Comparison of ENCODE assay signal across 8 cellular contexts in the genomic region with DNA sequence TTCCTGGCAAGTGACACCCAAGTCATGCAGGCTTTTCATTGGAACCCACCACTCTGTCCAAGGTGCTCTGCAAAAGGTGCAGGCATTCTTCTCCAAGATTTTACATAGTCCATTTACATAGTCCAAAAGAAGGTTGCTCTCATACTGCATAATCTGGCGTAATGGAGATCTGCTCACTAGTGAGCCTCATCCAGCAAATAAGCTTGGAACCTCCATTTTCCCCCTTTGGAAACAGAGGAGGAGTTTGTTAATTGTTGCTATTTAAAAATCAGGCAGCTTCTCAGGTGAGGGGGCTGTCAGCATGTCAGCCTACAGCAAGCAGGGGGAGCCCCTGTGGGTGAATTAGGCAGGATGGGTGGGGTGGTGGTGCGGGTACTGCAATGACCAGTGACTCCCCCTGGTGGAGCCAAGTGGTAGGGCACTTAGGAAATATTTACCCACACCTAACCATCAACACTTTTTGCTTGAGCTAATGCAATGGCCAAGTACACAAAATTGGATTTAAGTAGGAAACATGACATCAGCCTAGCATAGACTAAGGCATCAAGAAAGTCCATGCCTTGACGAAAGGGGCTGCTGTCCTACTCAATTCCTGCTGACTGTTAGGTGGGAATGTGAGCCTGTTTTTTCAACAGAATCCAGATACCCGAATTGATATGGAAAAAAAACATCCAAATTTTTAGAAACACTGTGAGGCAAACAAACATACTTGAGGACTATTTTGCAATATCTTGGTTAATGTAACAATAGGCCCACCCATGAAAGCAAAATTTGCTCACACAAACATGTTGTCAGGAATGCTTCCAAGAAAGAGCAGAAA.
DNase-seq lines count a peak whose midpoint lies in the region; ATAC-seq, FAIRE-seq and TF ChIP-seq lines count a peak whose summit lies in the region.

No MANE protein-coding gene starts in this region.

- no peak overlapping the region for H2BK5ac ChIP-seq in IMR-90 (ENCODE audit: low read depth, low read length, poor library complexity, severe bottlenecking)

- peaks cover 19 to 66% of the 10 kb centered on the region in 2 experiments for H3K79me1 ChIP-seq in IMR-90 (ENCODE audit: low read depth in 1 of 2, low read length in 2 of 2)

- no peak overlapping the region for H3K56ac ChIP-seq in IMR-90 (ENCODE audit: extremely low read depth, insufficient read depth, low read length)

- no peak overlapping the region for H2BK15ac ChIP-seq in IMR-90 (ENCODE audit: low read depth, low read length)

- no peak overlapping the region for H3K4me3 ChIP-seq in IMR-90 (ENCODE audit: insufficient read depth, low read depth, low read length)
- no peak overlapping the region for H3K4me3 ChIP-seq in SJSA1

- H3K23ac ChIP-seq in IMR-90 (ENCODE audit: low read depth, low read length): no peak overlapping the region

- no peaks in the 10 kb centered on the region for H3K36me3 ChIP-seq in IMR-90 (ENCODE audit: control insufficient read depth, insufficient read depth, low read length)
- H3K36me3 ChIP-seq in SJSA1: no peaks in the 10 kb centered on the region

- H2BK120ac ChIP-seq in IMR-90 (ENCODE audit: low read depth, low read length): no peak overlapping the region

- intact Hi-C loops in IMR-90 (cut with micrococcal nuclease) (loop anchor here (1.0 to 2.0 kb wide), 3 partner anchors 38 to 140 kb away; no protein-coding TSS in a partner anchor), posterior cingulate gyrus (cut with DNase I) (no loop called here)

- no peak overlapping the region for H2AK9ac ChIP-seq in IMR-90 (replicated peaks; ENCODE audit: low read depth, low read length, poor library complexity)

- no peak overlapping the region for H4K8ac ChIP-seq in IMR-90 (ENCODE audit: low read depth in 2 of 2, low read length in 2 of 2)

- H2AFZ ChIP-seq in IMR-90 (replicated peaks; ENCODE audit: low read length, poor library complexity): no peak overlapping the region

- POLR2A ChIA-PET in IMR-90 (lab: Charles Lee; ENCODE audit: unreplicated experiment): no interaction called here

- H3K4ac ChIP-seq in IMR-90 (ENCODE audit: low read depth, low read length): no peak overlapping the region

- H2BK20ac ChIP-seq in IMR-90 (ENCODE audit: low read depth, low read length): no peak overlapping the region

- ATAC-seq in IMR-90 (ENCODE audit: low read depth): peak; percentile 97

- peak; percentile 78 for FAIRE-seq in GM18507 (lab: Jason Lieb, UNC)
- FAIRE-seq in urothelium cell line (lab: Jason Lieb, UNC): no peak

- H3K27me3 ChIP-seq in IMR-90 (ENCODE audit: control insufficient read depth, insufficient read depth, low read length) (no peaks in the 10 kb centered on the region), SJSA1 (replicated peaks) (no peaks in the 10 kb centered on the region)

- no peak overlapping the region for H3K4me2 ChIP-seq in IMR-90 (ENCODE audit: low read depth, low read length)

- TF ChIP-seq POLR2A in IMR-90 (IDR thresholded peaks at IDR 0.05; ENCODE audit: low read depth, low read length): no peak

- peak; percentile 88 for TF ChIP-seq CTCF in IMR-90 (conservative IDR thresholded peaks at IDR 0.05; ENCODE audit: low read depth, low read length)

- no peak overlapping the region for H4K5ac ChIP-seq in IMR-90 (ENCODE audit: low read depth, low read length)

- DNase-seq in 8988T (peak; percentile 84), GM18507 (ENCODE audit: extremely low spot score, insufficient read length, low read depth) (peak; percentile 68), IMR-90 (peak; percentile 55), SJSA1 (ENCODE audit: low read depth in 1 of 2, low spot score in 2 of 2) (peak; percentile 48 to 74), glomerular visceral epithelial cell (ENCODE audit: extremely low spot score) (peak; percentile 50), posterior cingulate gyrus (peak in 7 of 10 donors; percentile 42 to 88 (median 57)), urothelium cell line (ENCODE audit: low spot score) (peak; percentile 82)
- peak; percentile 4 to 60 (median 30) for DNase-seq in activated naive CD4-positive, alpha-beta T cell (lab: John Stamatoyannopoulos, UW)

- peaks cover 2% of the 10 kb centered on the region; the same call in 1 of the 2 replicates for H3K9me1 ChIP-seq in IMR-90 (ENCODE audit: insufficient read depth, low read length)

- dilution Hi-C loops in IMR-90 (cut with HindIII; ENCODE audit: low sequenced_read_pairs, unreplicated experiment): no loop called here

- H3K4me1 ChIP-seq in IMR-90 (ENCODE audit: control insufficient read depth, insufficient read depth, low read length) (no peaks in the 10 kb centered on the region), SJSA1 (replicated peaks) (no peaks in the 10 kb centered on the region)

- H3K9ac ChIP-seq in IMR-90 (ENCODE audit: low read depth, low read length): no peak overlapping the region

- peaks cover 60% of the 10 kb centered on the region for H4K20me1 ChIP-seq in IMR-90 (ENCODE audit: insufficient read depth, low read length)

- no CpG with 5 or more reads among the region's 4 CpGs for WGBS in IMR-90 (ENCODE audit: extremely low coverage in 2 of 2, insufficient read length in 1 of 2), 2 experiments

- no peak overlapping the region for H3K27ac ChIP-seq in IMR-90 (ENCODE audit: insufficient read depth, low read length)
- H3K27ac ChIP-seq in SJSA1: no peak overlapping the region

- no peak overlapping the region for H3K14ac ChIP-seq in IMR-90 (replicated peaks; ENCODE audit: low read depth, low read length)

- no peak overlapping the region for H4K91ac ChIP-seq in IMR-90 (ENCODE audit: insufficient read depth, low read depth, low read length)

- CTCF ChIA-PET in IMR-90 (lab: Yijun Ruan, JAX): interaction anchor here (0.9 to 1.6 kb wide), 9 partner anchors 10 to 142 kb away, joined by 3 to 12 read pairs (median 5); a partner anchor contains a TSS

- no TSS peak for BruUV-seq in IMR-90 (replicated peaks; lab: Mats Ljungman, UMichigan)

- H3K9me3 ChIP-seq in IMR-90 (ENCODE audit: control insufficient read depth, insufficient read depth, low read length) (peaks cover 2% of the 10 kb centered on the region; the same call in 1 of the 2 replicates), SJSA1 (replicated peaks) (no peaks in the 10 kb centered on the region)

- peak; percentile 75 for TF ChIP-seq RAD21 in IMR-90 (IDR thresholded peaks at IDR 0.05; ENCODE audit: low read length)

- in situ Hi-C loops in IMR-90 (cut with MboI; ENCODE audit: low sequenced_read_pairs): no loop called here

- no peak overlapping the region for H3K18ac ChIP-seq in IMR-90 (ENCODE audit: low read depth, low read length)

- H2AK5ac ChIP-seq in IMR-90 (ENCODE audit: low read depth, low read length): no peak overlapping the region

TF ChIP-seq in IMR-90, 13 proteins besides CTCF, POLR2A, EP300 and RAD21:
- TF ChIP-seq MAZ (IDR thresholded peaks at IDR 0.05; ENCODE audit: borderline replicate concordance, low read depth, low read length) (peak; percentile 26; the same call in 1 of the 2 replicates), RFX5 (IDR thresholded peaks at IDR 0.05; ENCODE audit: low read depth, low read length) (no peak), FOS (IDR thresholded peaks at IDR 0.05; ENCODE audit: low read depth, low read length) (no peak), SMC3 (IDR thresholded peaks at IDR 0.05; ENCODE audit: low read depth, low read length) (peak; percentile 84)

Comparison
In these comparisons a context has a peak if more than half of its experiments do, and no peak if none do; other contexts are left out.
1. DNase-seq: peak in every context shown above with its lines; median percentile 84 in 8988T; 82 in urothelium cell line; 68 in GM18507; 61 in SJSA1; 57 in posterior cingulate gyrus; 55 in IMR-90; 50 in glomerular visceral epithelial cell; 30 in activated naive CD4-positive, alpha-beta T cell.